Comparison of ENCODE assay signal across 14 cellular contexts in the genomic region with DNA sequence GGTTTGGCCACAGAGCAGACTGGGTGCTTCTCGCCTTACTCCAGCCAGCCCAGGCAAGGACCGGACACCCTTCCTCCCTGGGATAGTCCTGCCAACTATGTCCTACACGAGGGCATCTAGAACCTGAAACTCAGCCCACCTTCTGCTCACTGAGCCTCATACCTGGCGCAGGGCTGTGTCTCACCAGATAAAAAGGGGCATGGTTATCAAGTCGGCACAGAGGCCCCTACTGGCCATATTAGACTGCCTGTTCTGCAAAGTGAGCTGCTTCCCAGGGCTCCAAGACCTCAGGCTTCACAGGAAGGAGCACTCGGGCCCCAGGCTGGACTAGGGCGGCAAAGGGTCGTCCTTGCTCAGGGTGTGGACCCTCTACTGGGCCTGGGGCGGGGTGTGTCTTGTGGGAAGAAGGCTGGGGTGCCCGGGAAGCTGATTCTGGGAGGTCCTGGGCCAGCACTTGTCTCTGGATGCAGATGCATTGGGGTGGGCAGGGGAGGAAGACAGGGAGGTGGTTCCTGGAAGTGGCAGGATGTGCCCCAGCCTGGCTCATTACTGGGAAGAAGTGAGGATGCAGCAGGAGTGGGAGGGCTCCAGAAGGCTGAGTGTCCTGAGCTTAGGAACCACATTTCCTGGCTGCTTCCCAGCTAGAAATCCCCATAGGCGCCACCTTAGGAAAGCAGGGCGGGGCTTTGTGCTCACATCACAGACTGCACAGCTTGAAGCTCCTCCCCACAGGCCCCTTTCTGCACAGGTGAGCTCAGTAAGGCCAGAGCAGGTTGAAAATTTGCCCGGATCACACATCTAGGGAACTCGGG. TPM values are rescaled to one million over a fixed set of nuclear protein-coding genes. Genes with fewer than 3 reads are reported as not detected.
DNase-seq lines count a peak whose midpoint lies in the region; ATAC-seq and TF ChIP-seq lines count a peak whose summit lies in the region.
"Had no signal": no experiment of that assay in that cellular context is flagged by ENCODE, and none has a peak within 500 bp of the region (broad histone marks: within the 10 kb centered on the region; RNA-seq: fewer than 3 reads in every experiment).

No MANE protein-coding gene starts in this region.

- peak overlapping the region in 4 of 10 donors; percentile 44 to 76 (median 68) for H3K27ac Mint-ChIP-seq in naive thymus-derived CD8-positive, alpha-beta T cell
- H3K27ac Mint-ChIP-seq: activated CD4-positive, alpha-beta memory T cell treated with anti-CD3 and anti-CD28 coated beads for 36 hours had no signal

- peaks cover 0 to 7% (median 3%) of the 10 kb centered on the region in 3 donors for H3K36me3 Mint-ChIP-seq in naive thymus-derived CD8-positive, alpha-beta T cell
- H3K36me3 Mint-ChIP-seq: activated CD4-positive, alpha-beta memory T cell treated with anti-CD3 and anti-CD28 coated beads for 36 hours; activated naive CD4-positive, alpha-beta T cell treated with anti-CD3 and anti-CD28 coated beads, Interleukin-2, amount 50 U/mL, for 72 hours had no signal

- H3K27me3 Mint-ChIP-seq in naive thymus-derived CD8-positive, alpha-beta T cell = no peaks in the 10 kb centered on the region
- H3K27me3 Mint-ChIP-seq: activated CD4-positive, alpha-beta memory T cell treated with anti-CD3 and anti-CD28 coated beads for 36 hours had no signal

- H3K4me3 Mint-ChIP-seq in naive thymus-derived CD8-positive, alpha-beta T cell = no peak overlapping the region
- H3K4me3 Mint-ChIP-seq: activated CD4-positive, alpha-beta memory T cell treated with anti-CD3 and anti-CD28 coated beads for 36 hours had no signal

- no peaks in the 10 kb centered on the region for H3K9me3 Mint-ChIP-seq in naive thymus-derived CD8-positive, alpha-beta T cell
- H3K9me3 Mint-ChIP-seq: activated CD4-positive, alpha-beta memory T cell treated with anti-CD3 and anti-CD28 coated beads for 36 hours; activated naive CD4-positive, alpha-beta T cell treated with anti-CD3 and anti-CD28 coated beads, Interleukin-2, amount 50 U/mL, for 72 hours had no signal

- TF ChIP-seq CTCF in GM12873 (IDR thresholded peaks at IDR 0.05; ENCODE audit: insufficient read depth, low read depth, low read length, missing control alignments) = peak; percentile 16
- no peak for TF ChIP-seq CTCF in omental fat pad (IDR thresholded peaks at IDR 0.05)

- DNase-seq in NCI-H510A (lab: John Stamatoyannopoulos, UW) = peak; percentile 25
- DNase-seq in omental fat pad (ENCODE audit: low spot score) = no peak
- DNase-seq in caudate nucleus (lab: John Stamatoyannopoulos, UW) = no peak
- DNase-seq in naive thymus-derived CD8-positive, alpha-beta T cell = no peak
- DNase-seq in dermis blood vessel endothelial cell = no peak
- DNase-seq: activated CD4-positive, alpha-beta memory T cell treated with anti-CD3 and anti-CD28 coated beads for 36 hours; gastrocnemius medialis; NCI-H2107; retina had no signal

- H3K4me1 Mint-ChIP-seq in naive thymus-derived CD8-positive, alpha-beta T cell = peaks cover 0 to 29% (median 0%) of the 10 kb centered on the region in 4 donors

- peak; percentile 62 for ATAC-seq in omental fat pad (ENCODE audit: low FRiP score)
- ATAC-seq in GM18517 (IDR thresholded peaks at IDR 0.05; ENCODE audit: unreplicated experiment) = no peak
- ATAC-seq in naive thymus-derived CD8-positive, alpha-beta T cell = no peak
- ATAC-seq: activated naive CD4-positive, alpha-beta T cell treated with anti-CD3 and anti-CD28 coated beads, Interleukin-2, amount 50 U/mL, for 72 hours; gastrocnemius medialis had no signal

- H3K27ac ChIP-seq in cingulate gyrus (ENCODE audit: low read depth, low read length) (peak overlapping the region; percentile 72), caudate nucleus (ENCODE audit: low read depth, low read length) (no peak overlapping the region)
- H3K27ac ChIP-seq: gastrocnemius medialis had no signal

- POLR2A ChIA-PET in naive thymus-derived CD8-positive, alpha-beta T cell (lab: Charles Lee) = no interaction called here

RNA-seq across cellular contexts. Expression of gene EHD3, which starts 19.6 kb away (rescaled TPM):
- total RNA-seq in omental fat pad (1 to 10 TPM; 3.1 to 5.2 (median 3.6) TPM), dermis blood vessel endothelial cell (6.0 and 7.8 TPM in 2 replicates)
- total RNA-seq in naive thymus-derived CD8-positive, alpha-beta T cell = 1 to 10 TPM; 3.2 to 3.6 TPM
- 1 to 10 TPM; 2.0 to 4.6 (median 2.6) TPM for polyA plus RNA-seq in naive thymus-derived CD8-positive, alpha-beta T cell

RNA-seq across cellular contexts. Expression of gene CAPN14, which starts 36.2 kb away (rescaled TPM):
- total RNA-seq in omental fat pad = under 1 TPM in 1 of 4 donors, not detected in 3; 0.13 TPM
- total RNA-seq in naive thymus-derived CD8-positive, alpha-beta T cell = under 1 TPM; 0.41 to 0.65 TPM
- under 1 TPM in 2 of 3 donors, not detected in 1; 0.09 to 0.17 TPM for polyA plus RNA-seq in naive thymus-derived CD8-positive, alpha-beta T cell
- 0.05 TPM in 1 of 2 replicates, not detected in the other for total RNA-seq in dermis blood vessel endothelial cell
- total RNA-seq: gastrocnemius medialis had no signal
- polyA plus RNA-seq: liver had no signal
